Comparison of ENCODE assay signal across 1 cellular context in genomic region chr18:70377317-70377799, GRCh38.
A peak's percentile ranks its signal among the peaks of the same experiment; 100 is the strongest.
TF ChIP-seq lines count a peak whose summit lies in the region.

No MANE protein-coding gene starts in this region.

TF ChIP-seq in HepG2, 621 proteins besides CTCF, POLR2A, EP300 and RAD21 (continued from another document and continues in another):
- TF ChIP-seq SIX4 (CRISPR knock-in tag; IDR thresholded peaks at IDR 0.05) (no peak), PCBP1 (IDR thresholded peaks at IDR 0.05; ENCODE audit: borderline replicate concordance, low read depth, low read length) (no peak), ZNF10 (CRISPR knock-in tag; IDR thresholded peaks at IDR 0.05; ENCODE audit: borderline replicate concordance, low read depth) (no peak), ZNF660 (CRISPR knock-in tag; IDR thresholded peaks at IDR 0.05; ENCODE audit: borderline replicate concordance, low read depth) (no peak), ZFP36L1 (CRISPR knock-in tag; IDR thresholded peaks at IDR 0.05) (no peak), TOE1 (CRISPR knock-in tag; IDR thresholded peaks at IDR 0.05) (no peak), HES4 (CRISPR knock-in tag; IDR thresholded peaks at IDR 0.05; ENCODE audit: borderline replicate concordance) (no peak), ATAD3A (CRISPR knock-in tag; IDR thresholded peaks at IDR 0.05) (no peak), GABPA (IDR thresholded peaks at IDR 0.05; ENCODE audit: low read depth, low read length) (no peak), GABPA (CRISPR knock-in tag; IDR thresholded peaks at IDR 0.05; ENCODE audit: low read depth) (peak; percentile 39; the same call in 1 of the 2 replicates), KDM2A (CRISPR knock-in tag; IDR thresholded peaks at IDR 0.05; ENCODE audit: borderline replicate concordance, low read depth) (peak; percentile 54; the same call in 1 of the 2 replicates), TEAD2 (CRISPR knock-in tag; IDR thresholded peaks at IDR 0.05) (no peak), ELF4 (CRISPR knock-in tag; IDR thresholded peaks at IDR 0.05; ENCODE audit: borderline replicate concordance) (no peak), NFRKB (IDR thresholded peaks at IDR 0.05) (no peak), HNRNPLL (IDR thresholded peaks at IDR 0.05; ENCODE audit: low read depth, low read length, poor library complexity, severe bottlenecking) (no peak), FIP1L1 (IDR thresholded peaks at IDR 0.05; ENCODE audit: borderline replicate concordance, insufficient read depth, low read depth, low read length) (no peak), GTF2F1 (IDR thresholded peaks at IDR 0.05; ENCODE audit: low read length) (no peak), REST (IDR thresholded peaks at IDR 0.05; ENCODE audit: borderline replicate concordance in 1 of 2, low read depth in 1 of 2, low read length in 2 of 2) (no peak; a peak in 1 of 4 replicates), ZNF263 (CRISPR knock-in tag; IDR thresholded peaks at IDR 0.05) (no peak), SNAPC4 (CRISPR knock-in tag; IDR thresholded peaks at IDR 0.05) (no peak), ZNF644 (CRISPR knock-in tag; IDR thresholded peaks at IDR 0.05; ENCODE audit: low read depth) (0 out of 2 replicates have a peak, but pooled peaks have one; percentile 34), ATF7-NPFF (CRISPR knock-in tag; IDR thresholded peaks at IDR 0.05; ENCODE audit: low read depth) (0 out of 2 replicates have a peak, but pooled peaks have one; percentile 38), ZNF446 (CRISPR knock-in tag; IDR thresholded peaks at IDR 0.05) (no peak), DNMT3B (CRISPR knock-in tag; conservative IDR thresholded peaks at IDR 0.05) (no peak), ZNF256 (CRISPR knock-in tag; conservative IDR thresholded peaks at IDR 0.05) (no peak), CBX2 (IDR thresholded peaks at IDR 0.05; ENCODE audit: low read depth, low read length) (no peak), CBX2 (CRISPR knock-in tag; IDR thresholded peaks at IDR 0.05; ENCODE audit: low read depth) (no peak)
- TF ChIP-seq, protein P1, sequence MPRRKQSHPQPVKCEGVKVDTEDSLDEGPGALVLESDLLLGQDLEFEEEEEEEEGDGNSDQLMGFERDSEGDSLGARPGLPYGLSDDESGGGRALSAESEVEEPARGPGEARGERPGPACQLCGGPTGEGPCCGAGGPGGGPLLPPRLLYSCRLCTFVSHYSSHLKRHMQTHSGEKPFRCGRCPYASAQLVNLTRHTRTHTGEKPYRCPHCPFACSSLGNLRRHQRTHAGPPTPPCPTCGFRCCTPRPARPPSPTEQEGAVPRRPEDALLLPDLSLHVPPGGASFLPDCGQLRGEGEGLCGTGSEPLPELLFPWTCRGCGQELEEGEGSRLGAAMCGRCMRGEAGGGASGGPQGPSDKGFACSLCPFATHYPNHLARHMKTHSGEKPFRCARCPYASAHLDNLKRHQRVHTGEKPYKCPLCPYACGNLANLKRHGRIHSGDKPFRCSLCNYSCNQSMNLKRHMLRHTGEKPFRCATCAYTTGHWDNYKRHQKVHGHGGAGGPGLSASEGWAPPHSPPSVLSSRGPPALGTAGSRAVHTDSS (CRISPR knock-in tag; conservative IDR thresholded peaks at IDR 0.05) = no peak
- TF ChIP-seq, protein P2, sequence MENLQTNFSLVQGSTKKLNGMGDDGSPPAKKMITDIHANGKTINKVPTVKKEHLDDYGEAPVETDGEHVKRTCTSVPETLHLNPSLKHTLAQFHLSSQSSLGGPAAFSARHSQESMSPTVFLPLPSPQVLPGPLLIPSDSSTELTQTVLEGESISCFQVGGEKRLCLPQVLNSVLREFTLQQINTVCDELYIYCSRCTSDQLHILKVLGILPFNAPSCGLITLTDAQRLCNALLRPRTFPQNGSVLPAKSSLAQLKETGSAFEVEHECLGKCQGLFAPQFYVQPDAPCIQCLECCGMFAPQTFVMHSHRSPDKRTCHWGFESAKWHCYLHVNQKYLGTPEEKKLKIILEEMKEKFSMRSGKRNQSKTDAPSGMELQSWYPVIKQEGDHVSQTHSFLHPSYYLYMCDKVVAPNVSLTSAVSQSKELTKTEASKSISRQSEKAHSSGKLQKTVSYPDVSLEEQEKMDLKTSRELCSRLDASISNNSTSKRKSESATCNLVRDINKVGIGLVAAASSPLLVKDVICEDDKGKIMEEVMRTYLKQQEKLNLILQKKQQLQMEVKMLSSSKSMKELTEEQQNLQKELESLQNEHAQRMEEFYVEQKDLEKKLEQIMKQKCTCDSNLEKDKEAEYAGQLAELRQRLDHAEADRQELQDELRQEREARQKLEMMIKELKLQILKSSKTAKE (CRISPR knock-in tag; IDR thresholded peaks at IDR 0.05; ENCODE audit: borderline replicate concordance) = 0 out of 2 replicates have a peak, but pooled peaks have one; percentile 10
- TF ChIP-seq, protein P3, sequence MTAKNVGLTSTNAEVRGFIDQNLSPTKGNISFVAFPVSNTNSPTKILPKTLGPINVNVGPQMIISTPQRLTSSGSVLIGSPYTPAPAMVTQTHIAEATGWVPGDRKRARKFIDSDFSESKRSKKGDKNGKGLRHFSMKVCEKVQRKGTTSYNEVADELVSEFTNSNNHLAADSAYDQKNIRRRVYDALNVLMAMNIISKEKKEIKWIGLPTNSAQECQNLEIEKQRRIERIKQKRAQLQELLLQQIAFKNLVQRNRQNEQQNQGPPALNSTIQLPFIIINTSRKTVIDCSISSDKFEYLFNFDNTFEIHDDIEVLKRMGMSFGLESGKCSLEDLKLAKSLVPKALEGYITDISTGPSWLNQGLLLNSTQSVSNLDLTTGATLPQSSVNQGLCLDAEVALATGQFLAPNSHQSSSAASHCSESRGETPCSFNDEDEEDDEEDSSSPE (CRISPR knock-in tag; IDR thresholded peaks at IDR 0.05) = no peak; the same call in 1 of the 2 replicates
- TF ChIP-seq, protein P4, sequence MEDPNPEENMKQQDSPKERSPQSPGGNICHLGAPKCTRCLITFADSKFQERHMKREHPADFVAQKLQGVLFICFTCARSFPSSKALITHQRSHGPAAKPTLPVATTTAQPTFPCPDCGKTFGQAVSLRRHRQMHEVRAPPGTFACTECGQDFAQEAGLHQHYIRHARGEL (CRISPR knock-in tag; IDR thresholded peaks at IDR 0.05) = no peak
- TF ChIP-seq, protein P5, sequence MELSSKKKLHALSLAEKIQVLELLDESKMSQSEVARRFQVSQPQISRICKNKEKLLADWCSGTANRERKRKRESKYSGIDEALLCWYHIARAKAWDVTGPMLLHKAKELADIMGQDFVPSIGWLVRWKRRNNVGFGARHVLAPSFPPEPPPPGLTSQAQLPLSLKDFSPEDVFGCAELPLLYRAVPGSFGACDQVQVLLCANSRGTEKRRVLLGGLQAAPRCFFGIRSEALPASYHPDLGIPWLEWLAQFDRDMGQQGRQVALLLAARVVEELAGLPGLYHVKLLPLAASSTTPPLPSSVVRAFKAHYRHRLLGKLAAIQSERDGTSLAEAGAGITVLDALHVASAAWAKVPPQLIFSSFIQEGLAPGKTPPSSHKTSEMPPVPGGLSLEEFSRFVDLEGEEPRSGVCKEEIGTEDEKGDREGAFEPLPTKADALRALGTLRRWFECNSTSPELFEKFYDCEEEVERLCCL (CRISPR knock-in tag; IDR thresholded peaks at IDR 0.05; ENCODE audit: borderline replicate concordance) = no peak
- TF ChIP-seq, protein P6, sequence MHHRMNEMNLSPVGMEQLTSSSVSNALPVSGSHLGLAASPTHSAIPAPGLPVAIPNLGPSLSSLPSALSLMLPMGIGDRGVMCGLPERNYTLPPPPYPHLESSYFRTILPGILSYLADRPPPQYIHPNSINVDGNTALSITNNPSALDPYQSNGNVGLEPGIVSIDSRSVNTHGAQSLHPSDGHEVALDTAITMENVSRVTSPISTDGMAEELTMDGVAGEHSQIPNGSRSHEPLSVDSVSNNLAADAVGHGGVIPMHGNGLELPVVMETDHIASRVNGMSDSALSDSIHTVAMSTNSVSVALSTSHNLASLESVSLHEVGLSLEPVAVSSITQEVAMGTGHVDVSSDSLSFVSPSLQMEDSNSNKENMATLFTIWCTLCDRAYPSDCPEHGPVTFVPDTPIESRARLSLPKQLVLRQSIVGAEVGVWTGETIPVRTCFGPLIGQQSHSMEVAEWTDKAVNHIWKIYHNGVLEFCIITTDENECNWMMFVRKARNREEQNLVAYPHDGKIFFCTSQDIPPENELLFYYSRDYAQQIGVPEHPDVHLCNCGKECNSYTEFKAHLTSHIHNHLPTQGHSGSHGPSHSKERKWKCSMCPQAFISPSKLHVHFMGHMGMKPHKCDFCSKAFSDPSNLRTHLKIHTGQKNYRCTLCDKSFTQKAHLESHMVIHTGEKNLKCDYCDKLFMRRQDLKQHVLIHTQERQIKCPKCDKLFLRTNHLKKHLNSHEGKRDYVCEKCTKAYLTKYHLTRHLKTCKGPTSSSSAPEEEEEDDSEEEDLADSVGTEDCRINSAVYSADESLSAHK (CRISPR knock-in tag; IDR thresholded peaks at IDR 0.05; ENCODE audit: borderline replicate concordance) = no peak
- TF ChIP-seq, protein P7, sequence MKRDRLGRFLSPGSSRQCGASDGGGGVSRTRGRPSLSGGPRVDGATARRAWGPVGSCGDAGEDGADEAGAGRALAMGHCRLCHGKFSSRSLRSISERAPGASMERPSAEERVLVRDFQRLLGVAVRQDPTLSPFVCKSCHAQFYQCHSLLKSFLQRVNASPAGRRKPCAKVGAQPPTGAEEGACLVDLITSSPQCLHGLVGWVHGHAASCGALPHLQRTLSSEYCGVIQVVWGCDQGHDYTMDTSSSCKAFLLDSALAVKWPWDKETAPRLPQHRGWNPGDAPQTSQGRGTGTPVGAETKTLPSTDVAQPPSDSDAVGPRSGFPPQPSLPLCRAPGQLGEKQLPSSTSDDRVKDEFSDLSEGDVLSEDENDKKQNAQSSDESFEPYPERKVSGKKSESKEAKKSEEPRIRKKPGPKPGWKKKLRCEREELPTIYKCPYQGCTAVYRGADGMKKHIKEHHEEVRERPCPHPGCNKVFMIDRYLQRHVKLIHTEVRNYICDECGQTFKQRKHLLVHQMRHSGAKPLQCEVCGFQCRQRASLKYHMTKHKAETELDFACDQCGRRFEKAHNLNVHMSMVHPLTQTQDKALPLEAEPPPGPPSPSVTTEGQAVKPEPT (CRISPR knock-in tag; IDR thresholded peaks at IDR 0.05; ENCODE audit: low read depth) = no peak
- TF ChIP-seq, protein P8, sequence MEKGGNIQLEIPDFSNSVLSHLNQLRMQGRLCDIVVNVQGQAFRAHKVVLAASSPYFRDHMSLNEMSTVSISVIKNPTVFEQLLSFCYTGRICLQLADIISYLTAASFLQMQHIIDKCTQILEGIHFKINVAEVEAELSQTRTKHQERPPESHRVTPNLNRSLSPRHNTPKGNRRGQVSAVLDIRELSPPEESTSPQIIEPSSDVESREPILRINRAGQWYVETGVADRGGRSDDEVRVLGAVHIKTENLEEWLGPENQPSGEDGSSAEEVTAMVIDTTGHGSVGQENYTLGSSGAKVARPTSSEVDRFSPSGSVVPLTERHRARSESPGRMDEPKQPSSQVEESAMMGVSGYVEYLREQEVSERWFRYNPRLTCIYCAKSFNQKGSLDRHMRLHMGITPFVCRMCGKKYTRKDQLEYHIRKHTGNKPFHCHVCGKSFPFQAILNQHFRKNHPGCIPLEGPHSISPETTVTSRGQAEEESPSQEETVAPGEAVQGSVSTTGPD (CRISPR knock-in tag; IDR thresholded peaks at IDR 0.05) = no peak
